In genomic region chr12:95625012-95625411, GRCh38 we compare ENCODE assay signal across 26 cellular contexts.
DNase-seq lines count a peak whose midpoint lies in the region; ATAC-seq and TF ChIP-seq lines count a peak whose summit lies in the region.
"Had no signal": no experiment of that assay in that cellular context is flagged by ENCODE, and none has a peak within 500 bp of the region (broad histone marks: within the 10 kb centered on the region; RNA-seq: fewer than 3 reads in every experiment).

No MANE protein-coding gene starts in this region.

- peaks cover 5 to 35% of the 10 kb centered on the region in 2 donors for H3K27me3 Mint-ChIP-seq in effector memory CD8-positive, alpha-beta T cell
- H3K27me3 Mint-ChIP-seq: activated CD4-positive, alpha-beta T cell treated with anti-CD3 and anti-CD28 coated beads, Interleukin-2, amount 10 ng/mL, durations not matched to agents 24 days and 14 days had no signal

- H3K36me3 ChIP-seq in breast epithelium (no peaks in the 10 kb centered on the region), mammary epithelial cell (ENCODE audit: insufficient read depth, low read length) (no peaks in the 10 kb centered on the region), brain microvascular endothelial cell (replicated peaks) (no peaks in the 10 kb centered on the region), lower lobe of right lung (no peaks in the 10 kb centered on the region), sigmoid colon (no peaks in the 10 kb centered on the region), esophagus squamous epithelium (no peaks in the 10 kb centered on the region)
- H3K36me3 ChIP-seq: Peyer's patch, thyroid gland, WERI-Rb-1 had no signal

- no TSS peak for BruUV-seq in mammary epithelial cell (replicated peaks; lab: Mats Ljungman, UMichigan)

- H3K4me1 ChIP-seq in breast epithelium (no peaks in the 10 kb centered on the region), mammary epithelial cell (ENCODE audit: insufficient read depth, low read length) (peaks cover 11% of the 10 kb centered on the region), lower lobe of right lung (peaks cover 9% of the 10 kb centered on the region), sigmoid colon (peaks cover 0 to 18% (median 16%) of the 10 kb centered on the region in 4 donors), esophagus squamous epithelium (peaks cover 0 to 42% (median 8%) of the 10 kb centered on the region in 3 donors)
- H3K4me1 ChIP-seq: Peyer's patch had no signal

- dilution Hi-C loops in mammary epithelial cell (cut with HindIII; ENCODE audit: low sequenced_read_pairs): no loop called here

- no peak for TF ChIP-seq POLR2A in breast epithelium (IDR thresholded peaks at IDR 0.05)
- no peak for TF ChIP-seq POLR2A in sigmoid colon (IDR thresholded peaks at IDR 0.05)
- no peak for TF ChIP-seq POLR2A in esophagus squamous epithelium (IDR thresholded peaks at IDR 0.05)

- DNase-seq in breast epithelium (ENCODE audit: low spot score in 2 of 2) (no peak), mammary epithelial cell (no peak), brain microvascular endothelial cell (no peak), lower lobe of right lung (no peak), sigmoid colon (no peak), esophagus squamous epithelium (lab: John Stamatoyannopoulos, UW) (no peak), GM13976 (ENCODE audit: low spot score) (no peak)
- no peak for DNase-seq in effector memory CD8-positive, alpha-beta T cell
- DNase-seq: activated CD4-positive, alpha-beta T cell treated with anti-CD3 and anti-CD28 coated beads, Interleukin-2, amount 10 ng/mL, durations not matched to agents 24 days and 14 days; activated gamma-delta T cell treated with Interleukin-2 at 50 U/mL for 16 hours; activated T-cell treated with anti-CD3 and anti-CD28 coated beads, Interleukin-2, amount 50 U/mL, for 1 hour; CD4-positive, alpha-beta T cell; effector CD8-positive, alpha-beta T cell; NCI-H1092; NCI-H187 treated with DMSO at 0.1 percent for 48 hours; Peyer's patch; posterior cingulate gyrus; SIG-M5; stimulated activated CD4-positive, alpha-beta T cell treated with anti-CD3 and anti-CD28 coated beads, Interleukin-15, amount 100 ng/mL, for 24 hours; stimulated activated naive CD4-positive, alpha-beta T cell treated with Interleukin-2 at 50 U/mL for 16 hours; SW 1271; T-helper 9 cell; thyroid gland; WERI-Rb-1 had no signal

- peaks cover 3% of the 10 kb centered on the region for H3K36me3 Mint-ChIP-seq in effector memory CD8-positive, alpha-beta T cell (ENCODE audit: insufficient read depth)

- TF ChIP-seq CTCF in breast epithelium (IDR thresholded peaks at IDR 0.05): no peak
- no peak for TF ChIP-seq CTCF in mammary epithelial cell (conservative IDR thresholded peaks at IDR 0.05 in 1 of 2, IDR thresholded peaks at IDR 0.05 in 1 of 2; ENCODE audit: extremely low read depth in 1 of 2, insufficient read depth in 1 of 2, low read depth in 1 of 2, low read length in 2 of 2)
- no peak for TF ChIP-seq CTCF in brain microvascular endothelial cell (IDR thresholded peaks at IDR 0.05; ENCODE audit: low read depth, low read length, missing control alignments)
- no peak for TF ChIP-seq CTCF in lower lobe of right lung (IDR thresholded peaks at IDR 0.05)
- TF ChIP-seq CTCF in sigmoid colon (IDR thresholded peaks at IDR 0.05): no peak
- TF ChIP-seq CTCF in esophagus squamous epithelium (IDR thresholded peaks at IDR 0.05): no peak
- TF ChIP-seq CTCF in GM13976 (IDR thresholded peaks at IDR 0.05; ENCODE audit: borderline replicate concordance, control extremely low read depth, extremely low read depth, insufficient read depth, missing control alignments): no peak

- CTCF ChIA-PET in mammary epithelial cell (lab: Charles Lee; ENCODE audit: low non-redundant PET): no interaction called here

- no peak for ATAC-seq in lower lobe of right lung
- ATAC-seq in effector memory CD8-positive, alpha-beta T cell (replicated peaks): no peak
- ATAC-seq: mucosa of descending colon had no signal

- no peak overlapping the region for H3K4me2 ChIP-seq in mammary epithelial cell (ENCODE audit: insufficient read depth, low read depth, low read length)

- no peaks in the 10 kb centered on the region for H3K27me3 ChIP-seq in breast epithelium
- no peaks in the 10 kb centered on the region for H3K27me3 ChIP-seq in mammary epithelial cell (ENCODE audit: insufficient read depth, low read length)
- no peaks in the 10 kb centered on the region for H3K27me3 ChIP-seq in brain microvascular endothelial cell (replicated peaks)
- no peaks in the 10 kb centered on the region for H3K27me3 ChIP-seq in lower lobe of right lung (ENCODE audit: low read depth)
- H3K27me3 ChIP-seq in sigmoid colon: no peaks in the 10 kb centered on the region
- H3K27me3 ChIP-seq in esophagus squamous epithelium: no peaks in the 10 kb centered on the region
- H3K27me3 ChIP-seq: Peyer's patch, thyroid gland had no signal

- H3K4me3 Mint-ChIP-seq in effector memory CD8-positive, alpha-beta T cell: no peak overlapping the region
- H3K4me3 Mint-ChIP-seq: activated CD4-positive, alpha-beta T cell treated with anti-CD3 and anti-CD28 coated beads, Interleukin-2, amount 10 ng/mL, durations not matched to agents 24 days and 14 days; CD4-positive, alpha-beta T cell; neural crest cell had no signal

- no peaks in the 10 kb centered on the region for H4K20me1 ChIP-seq in mammary epithelial cell (ENCODE audit: insufficient read depth, low read length)

- H3K9me3 ChIP-seq in breast epithelium (no peaks in the 10 kb centered on the region), mammary epithelial cell (replicated peaks; ENCODE audit: insufficient read depth, low read length) (no peaks in the 10 kb centered on the region), lower lobe of right lung (no peaks in the 10 kb centered on the region), sigmoid colon (no peaks in the 10 kb centered on the region), esophagus squamous epithelium (no peaks in the 10 kb centered on the region)
- H3K9me3 ChIP-seq: mucosa of descending colon, Peyer's patch, thyroid gland had no signal

- intact Hi-C loops in breast epithelium (cut with DNase I; ENCODE audit: low total_unique reads): loop anchor here (5.0 kb wide), 1 partner anchor 818 kb away; no protein-coding TSS in a partner anchor
- intact Hi-C loops in mammary epithelial cell (cut with micrococcal nuclease): no loop called here
- intact Hi-C loops in lower lobe of right lung (cut with DNase I): no loop called here
- intact Hi-C loops in sigmoid colon (cut with DNase I): loop anchor here (10.0 kb wide), 1 partner anchor 190 kb away; no protein-coding TSS in a partner anchor
- intact Hi-C loops in esophagus squamous epithelium (cut with DNase I): no loop called here

- H3K4me1 Mint-ChIP-seq in effector memory CD8-positive, alpha-beta T cell (ENCODE audit: low read depth in 2 of 2): peaks cover 0 to 2% of the 10 kb centered on the region in 2 donors
- H3K4me1 Mint-ChIP-seq: activated CD4-positive, alpha-beta T cell treated with anti-CD3 and anti-CD28 coated beads, Interleukin-2, amount 10 ng/mL, durations not matched to agents 24 days and 14 days had no signal

- no peak overlapping the region for H3K27ac Mint-ChIP-seq in effector memory CD8-positive, alpha-beta T cell
- H3K27ac Mint-ChIP-seq: activated CD4-positive, alpha-beta T cell treated with anti-CD3 and anti-CD28 coated beads, Interleukin-2, amount 10 ng/mL, durations not matched to agents 24 days and 14 days; CD4-positive, alpha-beta T cell had no signal

- in situ Hi-C loops in mammary epithelial cell (cut with MboI; ENCODE audit: low sequenced_read_pairs in 2 of 2): loop anchor here in 1 of 2 donors (10.0 kb wide), 1 partner anchor 110 kb away; no protein-coding TSS in a partner anchor
- in situ Hi-C loops in brain microvascular endothelial cell (cut with HindIII; ENCODE audit: low pct_ligation_motif_present, low sequenced_read_pairs): no loop called here
- in situ Hi-C loops in GM13976 (cut with MboI; ENCODE audit: low sequenced_read_pairs, unreplicated experiment): loop anchor here (10.0 kb wide), 1 partner anchor 190 kb away; no protein-coding TSS in a partner anchor

- H3K79me2 ChIP-seq in mammary epithelial cell (ENCODE audit: insufficient read depth, low read length): no peaks in the 10 kb centered on the region

- H3K27ac ChIP-seq in breast epithelium (peak overlapping the region; percentile 54 to 82), mammary epithelial cell (ENCODE audit: insufficient read depth, low read depth, low read length) (no peak overlapping the region), brain microvascular endothelial cell (peak overlapping the region; percentile 2), lower lobe of right lung (peak overlapping the region; percentile 21), sigmoid colon (peak overlapping the region in 3 of 4 donors; percentile 39 to 85 (median 52)), esophagus squamous epithelium (peak overlapping the region in 2 of 4 donors; percentile 42 to 49)
- H3K27ac ChIP-seq: thyroid gland, WERI-Rb-1 had no signal

- H3K4me3 ChIP-seq in breast epithelium: no peak overlapping the region
- no peak overlapping the region for H3K4me3 ChIP-seq in mammary epithelial cell (replicated peaks in 1 of 3; ENCODE audit: insufficient read depth in 1 of 3, low read depth in 2 of 3, low read length in 3 of 3)
- no peak overlapping the region for H3K4me3 ChIP-seq in brain microvascular endothelial cell (ENCODE audit: low read depth, low read length)
- no peak overlapping the region for H3K4me3 ChIP-seq in lower lobe of right lung
- no peak overlapping the region for H3K4me3 ChIP-seq in sigmoid colon
- H3K4me3 ChIP-seq in esophagus squamous epithelium: no peak overlapping the region
- H3K4me3 ChIP-seq: mucosa of descending colon, Peyer's patch, thyroid gland had no signal

- no peaks in the 10 kb centered on the region for H3K9me3 Mint-ChIP-seq in effector memory CD8-positive, alpha-beta T cell
- H3K9me3 Mint-ChIP-seq: activated CD4-positive, alpha-beta T cell treated with anti-CD3 and anti-CD28 coated beads, Interleukin-2, amount 10 ng/mL, durations not matched to agents 24 days and 14 days; CD4-positive, alpha-beta T cell; neural crest cell had no signal

- H3K9ac ChIP-seq in mammary epithelial cell (ENCODE audit: insufficient read depth, low read length): no peak overlapping the region

- H2AFZ ChIP-seq in mammary epithelial cell (ENCODE audit: low read depth, low read length): no peak overlapping the region

- TF ChIP-seq EP300 in sigmoid colon (IDR thresholded peaks at IDR 0.05): no peak

- WGBS in mammary epithelial cell (ENCODE audit: low coverage, missing lambda C conversion rate): 43% methylated on average over 4 of the region's 4 CpGs
- 17 to 68% methylated on average over 4 of the region's 4 CpGs for WGBS in sigmoid colon, 2 donors
- 61 to 69% methylated on average over 4 of the region's 4 CpGs for WGBS in esophagus squamous epithelium, 2 donors

Comparison
In these comparisons a context has a peak if more than half of its experiments do, and no peak if none do; other contexts are left out.
1. intact Hi-C loops: an anchor here in breast epithelium (5.0 kb wide) and sigmoid colon (10.0 kb wide); none called in mammary epithelial cell, lower lobe of right lung and esophagus squamous epithelium.